ENCODE assay signal across 28 cellular contexts in genomic region chr13:29865934-29866333, GRCh38.
"Had no signal": no experiment of that assay in that cellular context is flagged by ENCODE, and none has a peak within 500 bp of the region (broad histone marks: within the 10 kb centered on the region; RNA-seq: fewer than 3 reads in every experiment).

No MANE protein-coding gene starts in this region.

- H3K27ac ChIP-seq: adrenal gland, body of pancreas, breast epithelium, Peyer's patch, SJSA1 had no signal

- H3K27me3 ChIP-seq: body of pancreas, breast epithelium, Peyer's patch, SJSA1 had no signal

- H3K9me3 ChIP-seq: adrenal gland, body of pancreas, breast epithelium, Peyer's patch, SJSA1, SK-N-SH had no signal

- H3K36me3 ChIP-seq: adrenal gland, breast epithelium, Peyer's patch, SJSA1 had no signal

- DNase-seq: activated CD4-positive, alpha-beta T cell treated with anti-CD3 and anti-CD28 coated beads, Interleukin-2, amount 10 ng/mL, durations not matched to agents 7 days and 5 days; activated CD4-positive, alpha-beta T cell treated with anti-CD3 and anti-CD28 coated beads, Interleukin-2, amount 50 U/mL, for 48 hours; activated CD8-positive, alpha-beta T cell treated with anti-CD3 and anti-CD28 coated beads, Interleukin-2, amount 10 ng/mL, durations not matched to agents 7 days and 5 days; activated gamma-delta T cell treated with Interleukin-2 at 50 U/mL for 16 hours; activated naive CD4-positive, alpha-beta T cell treated with anti-CD3 and anti-CD28 coated beads for 36 hours; activated T-cell treated with anti-CD3 and anti-CD28 coated beads, Interleukin-2, amount 50 U/mL, for 24 hours; adrenal gland; body of pancreas; NCI-H1048; NCI-H1105 treated with DMSO at 0.1 percent for 48 hours; NCI-H1436; NCI-H1694; NCI-H2029; NCI-H510A; NCI-H526; NCI-H748 treated with DMSO at 0.1 percent for 48 hours; NK-92 treated with Interleukin-12 subunit alpha and Interleukin-12 subunit beta, amount 100 ng/mL, for 24 hours; PC-3; Peyer's patch; RPMI8226; SHP77 treated with DMSO at 0.1 percent for 48 hours; SK-N-SH had no signal

- H3K4me1 ChIP-seq: adrenal gland, body of pancreas, breast epithelium, Peyer's patch had no signal

- ATAC-seq: activated CD8-positive, alpha-beta T cell treated with anti-CD3 and anti-CD28 coated beads, Interleukin-2, amount 10 ng/mL, durations not matched to agents 7 days and 5 days; activated naive CD4-positive, alpha-beta T cell treated with anti-CD3 and anti-CD28 coated beads, Interleukin-2, amount 50 U/mL, for 72 hours; body of pancreas; K562; PC-3 had no signal

- H3K27me3 Mint-ChIP-seq: activated T-cell treated with anti-CD3 and anti-CD28 coated beads, Interleukin-2, amount 50 U/mL, for 24 hours had no signal

- H3K4me3 Mint-ChIP-seq: activated CD4-positive, alpha-beta T cell treated with anti-CD3 and anti-CD28 coated beads, Interleukin-2, amount 10 ng/mL, durations not matched to agents 7 days and 5 days; activated CD8-positive, alpha-beta T cell treated with anti-CD3 and anti-CD28 coated beads, Interleukin-2, amount 10 ng/mL, durations not matched to agents 7 days and 5 days; activated naive CD4-positive, alpha-beta T cell treated with anti-CD3 and anti-CD28 coated beads for 36 hours; activated T-cell treated with anti-CD3 and anti-CD28 coated beads, Interleukin-2, amount 50 U/mL, for 24 hours; T-helper 1 cell treated with Interleukin-12 subunit alpha and Interleukin-12 subunit beta and Interleukin-4 antibody, amounts not matched to agents 30 μg/mL and 1 μg/mL, for 36 hours; T-helper 2 cell treated with Interferon-gamma antibody and Interleukin-4, amounts not matched to agents 5 μg/mL and 100 μg/mL, for 36 hours had no signal

- H3K27ac Mint-ChIP-seq: activated CD4-positive, alpha-beta T cell treated with anti-CD3 and anti-CD28 coated beads, Interleukin-2, amount 10 ng/mL, durations not matched to agents 7 days and 5 days; activated CD8-positive, alpha-beta T cell treated with anti-CD3 and anti-CD28 coated beads, Interleukin-2, amount 10 ng/mL, durations not matched to agents 7 days and 5 days; activated naive CD4-positive, alpha-beta T cell treated with anti-CD3 and anti-CD28 coated beads for 36 hours; activated naive CD4-positive, alpha-beta T cell treated with anti-CD3 and anti-CD28 coated beads, Interleukin-2, amount 50 U/mL, for 72 hours; activated T-cell treated with anti-CD3 and anti-CD28 coated beads, Interleukin-2, amount 50 U/mL, for 24 hours; T-helper 1 cell treated with Interleukin-12 subunit alpha and Interleukin-12 subunit beta and Interleukin-4 antibody, amounts not matched to agents 30 μg/mL and 1 μg/mL, for 36 hours; T-helper 2 cell treated with Interferon-gamma antibody and Interleukin-4, amounts not matched to agents 5 μg/mL and 100 μg/mL, for 36 hours had no signal

- H3K9me3 Mint-ChIP-seq: activated CD4-positive, alpha-beta T cell treated with anti-CD3 and anti-CD28 coated beads, Interleukin-2, amount 10 ng/mL, durations not matched to agents 7 days and 5 days; activated naive CD4-positive, alpha-beta T cell treated with anti-CD3 and anti-CD28 coated beads for 36 hours; activated T-cell treated with anti-CD3 and anti-CD28 coated beads, Interleukin-2, amount 50 U/mL, for 24 hours had no signal

- H3K4me3 ChIP-seq: adrenal gland, body of pancreas, breast epithelium, K562, Peyer's patch, SJSA1 had no signal

- H3K36me3 Mint-ChIP-seq: activated naive CD4-positive, alpha-beta T cell treated with anti-CD3 and anti-CD28 coated beads, Interleukin-2, amount 50 U/mL, for 72 hours had no signal

- H3K4me1 Mint-ChIP-seq: activated CD4-positive, alpha-beta T cell treated with anti-CD3 and anti-CD28 coated beads, Interleukin-2, amount 10 ng/mL, durations not matched to agents 7 days and 5 days had no signal
